13 cellular contexts compared by ENCODE assay signal in genomic region chr14:36646664-36647416, GRCh38. TPM values are rescaled to one million over a fixed set of nuclear protein-coding genes. Genes with fewer than 3 reads are reported as not detected.
DNase-seq lines count a peak whose midpoint lies in the region; ATAC-seq and TF ChIP-seq lines count a peak whose summit lies in the region.
"Had no signal": no experiment of that assay in that cellular context is flagged by ENCODE, and none has a peak within 500 bp of the region (broad histone marks: within the 10 kb centered on the region; RNA-seq: fewer than 3 reads in every experiment).

No MANE protein-coding gene starts in this region.

- no peaks in the 10 kb centered on the region for H3K36me3 Mint-ChIP-seq in neural crest cell (ENCODE audit: low read depth)

- DNase-seq in AG04449 (ENCODE audit: low read depth, low spot score): no peak
- DNase-seq in NCI-H2107 (lab: John Stamatoyannopoulos, UW): peak; percentile 77
- no peak for DNase-seq in neural crest cell (ENCODE audit: low read depth, low spot score)
- no peak for DNase-seq in GDM1 (lab: John Stamatoyannopoulos, UW)
- no peak for DNase-seq in UCSD-AML1 (lab: John Stamatoyannopoulos, UW; ENCODE audit: unreplicated experiment)
- DNase-seq in kidney glomerular epithelial cell (lab: John Stamatoyannopoulos, UW): no peak
- DNase-seq: activated T-cell treated with anti-CD3 and anti-CD28 coated beads, Interleukin-2, amount 50 U/mL, for 24 hours; DND-41; Peyer's patch; stimulated activated CD4-positive, alpha-beta T cell treated with anti-CD3 and anti-CD28 coated beads, Interleukin-4, amount 100 ng/mL, for 24 hours had no signal

- CTCF ChIA-PET in AG04449 (lab: Yijun Ruan, JAX): interaction anchor here (0.9 to 9.7 kb wide), 19 partner anchors 7 to 660 kb away, joined by 3 to 168 read pairs (median 4); no protein-coding TSS in a partner anchor

- ATAC-seq in esophagus mucosa (peak; percentile 85), GM21423 (IDR thresholded peaks at IDR 0.05; ENCODE audit: unreplicated experiment) (no peak)

- H3K9me3 Mint-ChIP-seq in neural crest cell: no peaks in the 10 kb centered on the region
- H3K9me3 Mint-ChIP-seq: activated T-cell treated with anti-CD3 and anti-CD28 coated beads, Interleukin-2, amount 50 U/mL, for 24 hours had no signal

- no peak overlapping the region for H3K27ac Mint-ChIP-seq in neural crest cell (ENCODE audit: unreplicated experiment)
- H3K27ac Mint-ChIP-seq: activated T-cell treated with anti-CD3 and anti-CD28 coated beads, Interleukin-2, amount 50 U/mL, for 24 hours had no signal

- POLR2A ChIA-PET in AG04449 (lab: Yijun Ruan, JAX): no interaction called here

- peaks cover 97% of the 10 kb centered on the region for H3K27me3 Mint-ChIP-seq in neural crest cell (ENCODE audit: low read depth)

- TF ChIP-seq CTCF in AG04449 (IDR thresholded peaks at IDR 0.05; ENCODE audit: insufficient read depth, low read length, missing control alignments) (no peak), neural crest cell (conservative IDR thresholded peaks at IDR 0.05) (peak; percentile 50)

- H3K4me3 ChIP-seq in AG04449 (ENCODE audit: low read depth, low read length): peak overlapping the region; percentile 52

- peaks cover 13% of the 10 kb centered on the region for H3K4me1 Mint-ChIP-seq in neural crest cell

- peak overlapping the region; percentile 75 for H3K4me3 Mint-ChIP-seq in neural crest cell
- H3K4me3 Mint-ChIP-seq: activated T-cell treated with anti-CD3 and anti-CD28 coated beads, Interleukin-2, amount 50 U/mL, for 24 hours had no signal

RNA-seq across cellular contexts. Expression of gene PAX9, which starts 14.8 kb away (rescaled TPM):
- total RNA-seq in esophagus mucosa (83.6 TPM), neural crest cell (not detected in 2 replicates)
- total RNA-seq: fibroblast of villous mesenchyme, Peyer's patch had no signal

Comparison
In these comparisons a context has a peak if more than half of its experiments do, and no peak if none do; other contexts are left out.
1. RNA of gene PAX9, which starts 14.8 kb away (total RNA-seq): 83.6 TPM in esophagus mucosa (single experiment); not detected in neural crest cell; every median in the first group is over 10 times any median in the second.